ENCODE assay signal across 1 cellular context in the genomic region with DNA sequence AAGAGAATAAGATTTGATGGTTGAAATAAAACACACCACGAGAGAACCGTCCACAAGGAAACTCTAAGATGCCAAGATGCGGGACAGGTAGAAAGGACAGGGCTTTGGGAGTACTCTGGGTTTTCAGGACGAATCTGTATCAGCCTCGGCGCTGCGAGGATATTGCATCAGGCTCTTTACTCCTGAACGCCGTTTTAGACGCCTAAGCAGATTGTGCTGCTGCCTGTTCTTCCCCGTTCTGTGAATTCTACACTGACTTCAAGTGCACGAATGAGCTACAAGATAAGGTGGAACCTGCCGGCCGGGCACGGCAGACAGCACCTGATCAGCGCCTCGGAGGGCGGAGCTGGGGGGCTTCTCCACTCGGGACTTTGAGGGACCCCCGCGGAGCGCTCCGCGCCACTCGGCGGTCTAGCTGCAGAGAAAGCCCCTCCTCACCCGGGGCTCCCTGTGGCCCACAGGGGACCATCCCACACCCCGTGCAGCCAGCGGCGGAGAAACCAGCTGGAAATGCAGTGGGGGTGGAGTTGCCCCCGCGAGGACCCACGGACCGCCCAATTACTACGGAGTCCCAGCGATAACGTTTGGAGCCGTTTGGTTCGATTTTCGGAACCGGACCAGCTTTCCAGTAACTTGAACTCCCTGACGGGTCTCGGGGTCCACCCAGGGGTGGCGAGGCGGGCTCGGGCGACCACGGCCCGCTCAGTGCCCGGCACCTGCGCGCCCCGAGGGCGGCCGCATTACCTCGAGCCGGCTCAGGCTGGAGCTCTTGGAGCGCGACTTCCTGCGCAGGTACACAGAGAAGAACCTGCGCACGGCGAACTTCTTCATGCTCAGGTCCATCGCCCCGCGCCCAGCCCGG.
TF ChIP-seq lines count a peak whose summit lies in the region.

No MANE protein-coding gene starts in this region.

TF ChIP-seq in IMR-90, 13 proteins besides CTCF, POLR2A, EP300 and RAD21 (continued from another document):
- TF ChIP-seq, protein P1, sequence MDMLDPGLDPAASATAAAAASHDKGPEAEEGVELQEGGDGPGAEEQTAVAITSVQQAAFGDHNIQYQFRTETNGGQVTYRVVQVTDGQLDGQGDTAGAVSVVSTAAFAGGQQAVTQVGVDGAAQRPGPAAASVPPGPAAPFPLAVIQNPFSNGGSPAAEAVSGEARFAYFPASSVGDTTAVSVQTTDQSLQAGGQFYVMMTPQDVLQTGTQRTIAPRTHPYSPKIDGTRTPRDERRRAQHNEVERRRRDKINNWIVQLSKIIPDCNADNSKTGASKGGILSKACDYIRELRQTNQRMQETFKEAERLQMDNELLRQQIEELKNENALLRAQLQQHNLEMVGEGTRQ (IDR thresholded peaks at IDR 0.05; ENCODE audit: low read depth, low read length), result no peak
- TF ChIP-seq FOS (IDR thresholded peaks at IDR 0.05; ENCODE audit: low read depth, low read length) (no peak), MAFK (IDR thresholded peaks at IDR 0.05; ENCODE audit: low read depth, low read length) (no peak), BHLHE40 (IDR thresholded peaks at IDR 0.05; ENCODE audit: low read depth, low read length) (no peak), CEBPB (IDR thresholded peaks at IDR 0.05; ENCODE audit: low read depth, low read length) (peak; percentile 80)
